In the genomic region with DNA sequence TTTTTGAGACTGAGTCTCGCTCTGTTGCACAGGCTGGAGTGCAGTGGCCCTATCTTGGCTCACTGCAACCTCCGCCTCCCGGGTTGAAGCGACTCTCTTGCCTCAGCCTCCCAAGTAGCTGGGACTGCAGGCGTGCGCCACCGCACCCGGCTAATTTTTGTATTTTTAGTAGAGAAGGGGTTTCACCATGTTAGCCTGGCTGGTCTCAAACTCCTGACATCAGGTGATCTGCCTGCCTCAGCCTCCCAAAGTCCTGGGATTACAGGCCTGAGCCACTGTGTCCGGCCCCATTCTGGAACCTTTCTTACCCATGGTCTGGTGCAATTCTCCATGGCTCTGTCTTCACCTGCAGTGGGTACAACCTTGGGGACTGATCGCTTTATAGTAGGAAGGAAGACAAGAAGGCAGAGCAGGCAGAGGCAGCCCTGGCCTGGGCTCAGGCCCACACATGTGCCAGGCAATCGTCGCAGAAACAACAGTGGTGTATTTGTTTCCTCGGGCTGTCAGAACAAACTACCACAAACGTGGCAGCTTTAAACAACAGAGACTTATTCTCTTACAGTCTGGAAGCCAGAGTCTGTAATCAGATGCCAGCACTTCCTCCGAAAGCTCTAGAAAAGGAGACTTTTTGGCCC, we compare ENCODE assay signal across 31 cellular contexts. TPM values are rescaled to one million over a fixed set of nuclear protein-coding genes. Genes with fewer than 3 reads are reported as not detected.
DNase-seq lines count a peak whose midpoint lies in the region; FAIRE-seq and TF ChIP-seq lines count a peak whose summit lies in the region.
"Had no signal": no experiment of that assay in that cellular context is flagged by ENCODE, and none has a peak within 500 bp of the region (broad histone marks: within the 10 kb centered on the region; RNA-seq: fewer than 3 reads in every experiment).

No MANE protein-coding gene starts in this region.

- no peak for FAIRE-seq in kidney (lab: Jason Lieb, UNC)
- FAIRE-seq: endometrium had no signal

- no peak overlapping the region for H3K4me3 ChIP-seq in BLaER1 treated with 17β-estradiol and CSF1 and Interleukin-3, amounts not matched to agents 10 nM and 100 nM
- no peak overlapping the region for H3K4me3 ChIP-seq in kidney (ENCODE audit: low read length in 2 of 2)
- H3K4me3 ChIP-seq in vagina = no peak overlapping the region
- H3K4me3 ChIP-seq: adrenal gland, coronary artery, heart left ventricle, upper lobe of right lung had no signal

- H3K27me3 ChIP-seq in BLaER1 treated with 17β-estradiol and CSF1 and Interleukin-3, amounts not matched to agents 10 nM and 100 nM = peaks cover 0 to 3% (median 0%) of the 10 kb centered on the region in 11 experiments; a peak in 1 of 22 replicates
- H3K27me3 ChIP-seq in vagina = no peaks in the 10 kb centered on the region
- H3K27me3 ChIP-seq: adrenal gland, heart left ventricle, upper lobe of right lung had no signal

- H3K4me3 Mint-ChIP-seq in activated naive CD4-positive, alpha-beta T cell treated with anti-CD3 and anti-CD28 coated beads for 36 hours = no peak overlapping the region
- H3K4me3 Mint-ChIP-seq: activated CD4-positive, alpha-beta T cell treated with anti-CD3 and anti-CD28 coated beads, Interleukin-2, amount 10 ng/mL, durations not matched to agents 24 days and 14 days; CD4-positive, alpha-beta memory T cell; T-helper 2 cell treated with Interferon-gamma antibody and Interleukin-4, amounts not matched to agents 5 μg/mL and 100 μg/mL, for 36 hours had no signal

- H3K36me3 ChIP-seq in BLaER1 treated with 17β-estradiol and CSF1 and Interleukin-3, amounts not matched to agents 10 nM and 100 nM = no peaks in the 10 kb centered on the region
- H3K36me3 ChIP-seq in kidney (ENCODE audit: control insufficient read depth in 1 of 2, insufficient read depth in 2 of 2, low read length in 2 of 2) = no peaks in the 10 kb centered on the region
- no peaks in the 10 kb centered on the region for H3K36me3 ChIP-seq in vagina
- H3K36me3 ChIP-seq: adrenal gland, heart left ventricle, neutrophil, upper lobe of right lung had no signal

- peak; percentile 58 for DNase-seq in SK-MEL-5 (ENCODE audit: low read depth, low spot score)
- DNase-seq in kidney = peak; percentile 47
- peak; percentile 28 for DNase-seq in posterior vena cava (ENCODE audit: low spot score)
- no peak for DNase-seq in vagina (ENCODE audit: extremely low spot score in 2 of 2)
- no peak for DNase-seq in SIG-M5 (lab: John Stamatoyannopoulos, UW)
- no peak for DNase-seq in activated naive CD4-positive, alpha-beta T cell treated with anti-CD3 and anti-CD28 coated beads for 36 hours
- DNase-seq: activated CD4-positive, alpha-beta T cell treated with anti-CD3 and anti-CD28 coated beads, Interleukin-2, amount 10 ng/mL, durations not matched to agents 24 days and 14 days; adrenal gland; CD4-positive, alpha-beta memory T cell; DMS53; GF-D8; KG1; left ventricle myocardium superior; MV-4-11; NCI-H2171 treated with DMSO at 0.1 percent for 48 hours; NCI-H526 treated with DMSO at 0.1 percent for 48 hours; SK-N-SH; stimulated activated CD4-positive, alpha-beta T cell treated with anti-CD3 and anti-CD28 coated beads, Interleukin-12 subunit alpha, Interleukin-12 subunit beta, amount 100 ng/mL, for 4 hours; stimulated activated CD4-positive, alpha-beta T cell treated with anti-CD3 and anti-CD28 coated beads, Interleukin-4, amount 100 ng/mL, for 4 hours; upper lobe of right lung had no signal

- H3K4me2 ChIP-seq in BLaER1 treated with 17β-estradiol and CSF1 and Interleukin-3, amounts not matched to agents 10 nM and 100 nM = peak overlapping the region; percentile 31 to 87 (median 79); a peak in 21 of 22 replicates
- H3K4me2 ChIP-seq: SK-N-SH had no signal

- H3K9me3 Mint-ChIP-seq in activated naive CD4-positive, alpha-beta T cell treated with anti-CD3 and anti-CD28 coated beads for 36 hours = no peaks in the 10 kb centered on the region
- H3K9me3 Mint-ChIP-seq: activated CD4-positive, alpha-beta T cell treated with anti-CD3 and anti-CD28 coated beads, Interleukin-2, amount 10 ng/mL, durations not matched to agents 24 days and 14 days; activated T-helper 2 cell treated with anti-CD3 and anti-CD28 coated beads, Interferon-gamma antibody, Interleukin-2, Interleukin-4, amounts not matched to agents 10 μg/mL and 5 μg/mL and 100 μg/mL, durations not matched to agents 14 hours and 24 hours and 36 hours; CD4-positive, alpha-beta memory T cell; T-helper 2 cell treated with Interferon-gamma antibody and Interleukin-4, amounts not matched to agents 5 μg/mL and 100 μg/mL, for 36 hours had no signal

- intact Hi-C loops in kidney (cut with DNase I) (no loop called here), posterior vena cava (cut with DNase I) (no loop called here), vagina (cut with DNase I) (no loop called here)
- intact Hi-C loops in activated naive CD4-positive, alpha-beta T cell treated with anti-CD3 and anti-CD28 coated beads for 36 hours (cut with micrococcal nuclease) = no loop called here

- H3K4me1 Mint-ChIP-seq in activated naive CD4-positive, alpha-beta T cell treated with anti-CD3 and anti-CD28 coated beads for 36 hours (ENCODE audit: low read depth) = peaks cover 12% of the 10 kb centered on the region

- CTCF ChIA-PET in activated naive CD4-positive, alpha-beta T cell treated with anti-CD3 and anti-CD28 coated beads for 36 hours (lab: Charles Lee) = no interaction called here

- H3K9me3 ChIP-seq in BLaER1 treated with 17β-estradiol and CSF1 and Interleukin-3, amounts not matched to agents 10 nM and 100 nM (replicated peaks in 1 of 11) = no peaks in the 10 kb centered on the region
- H3K9me3 ChIP-seq in kidney (ENCODE audit: control insufficient read depth in 1 of 2, low read length in 2 of 2) = no peaks in the 10 kb centered on the region
- H3K9me3 ChIP-seq in vagina = no peaks in the 10 kb centered on the region
- H3K9me3 ChIP-seq: adrenal gland, heart left ventricle, neutrophil, SK-N-SH, upper lobe of right lung had no signal

- TF ChIP-seq CTCF in kidney (IDR thresholded peaks at IDR 0.05; ENCODE audit: borderline replicate concordance, extremely low read depth, insufficient read depth) = no peak
- TF ChIP-seq CTCF in vagina (IDR thresholded peaks at IDR 0.05) = no peak

- peak overlapping the region in 6 of 11 experiments; percentile 39 to 79 (median 72); a peak in 11 of 22 replicates for H3K27ac ChIP-seq in BLaER1 treated with 17β-estradiol and CSF1 and Interleukin-3, amounts not matched to agents 10 nM and 100 nM
- H3K27ac ChIP-seq in kidney (ENCODE audit: low read depth in 2 of 2, low read length in 2 of 2) (no peak overlapping the region), vagina (no peak overlapping the region)
- H3K27ac ChIP-seq: adrenal gland, coronary artery, heart left ventricle, neutrophil, upper lobe of right lung, VCaP had no signal

- H3K27me3 Mint-ChIP-seq in activated naive CD4-positive, alpha-beta T cell treated with anti-CD3 and anti-CD28 coated beads for 36 hours (ENCODE audit: low read depth) = no peaks in the 10 kb centered on the region
- H3K27me3 Mint-ChIP-seq: CD4-positive, alpha-beta memory T cell had no signal

- TF ChIP-seq POLR2A in vagina (IDR thresholded peaks at IDR 0.05) = no peak

- peaks cover 62 to 97% (median 87%) of the 10 kb centered on the region in 10 experiments for H3K4me1 ChIP-seq in BLaER1 treated with 17β-estradiol and CSF1 and Interleukin-3, amounts not matched to agents 10 nM and 100 nM
- H3K4me1 ChIP-seq in kidney (ENCODE audit: control insufficient read depth in 1 of 2, insufficient read depth in 1 of 2, low read depth in 1 of 2, low read length in 2 of 2) (no peaks in the 10 kb centered on the region), vagina (no peaks in the 10 kb centered on the region)
- H3K4me1 ChIP-seq: adrenal gland, upper lobe of right lung had no signal

- no peaks in the 10 kb centered on the region for H4K20me1 ChIP-seq in BLaER1 treated with 17β-estradiol and CSF1 and Interleukin-3, amounts not matched to agents 10 nM and 100 nM

- no peaks in the 10 kb centered on the region for H3K36me3 Mint-ChIP-seq in activated naive CD4-positive, alpha-beta T cell treated with anti-CD3 and anti-CD28 coated beads for 36 hours (ENCODE audit: low read depth)
- H3K36me3 Mint-ChIP-seq: CD4-positive, alpha-beta memory T cell had no signal

- in situ Hi-C loops in SK-MEL-5 (cut with HindIII; ENCODE audit: low pct_unique_long_range_greater_than_20kb, low sequenced_read_pairs) = no loop called here

- peak overlapping the region in 4 of 11 experiments; percentile 40 to 67 (median 54); a peak in 6 of 22 replicates for H3K9ac ChIP-seq in BLaER1 treated with 17β-estradiol and CSF1 and Interleukin-3, amounts not matched to agents 10 nM and 100 nM
- no peak overlapping the region for H3K9ac ChIP-seq in kidney (ENCODE audit: low read length in 2 of 2)
- H3K9ac ChIP-seq: SK-N-SH had no signal

- no peak overlapping the region for H3K27ac Mint-ChIP-seq in activated naive CD4-positive, alpha-beta T cell treated with anti-CD3 and anti-CD28 coated beads for 36 hours
- H3K27ac Mint-ChIP-seq: activated CD4-positive, alpha-beta T cell treated with anti-CD3 and anti-CD28 coated beads, Interleukin-2, amount 10 ng/mL, durations not matched to agents 24 days and 14 days had no signal

RNA-seq across cellular contexts. Expression of a gene that starts 4.0 kb away (rescaled TPM):
- total RNA-seq in SK-MEL-5 (2014; rRNA removed; shearing (Covaris generic)) = not detected in 2 replicates
- polyA plus RNA-seq in SK-MEL-5 (2015; cell fraction: cytosol; rRNA removed) = not detected in 2 replicates
- polyA plus RNA-seq in SK-MEL-5 (2015; cell fraction: nucleus; rRNA removed) = not detected in 2 replicates
- total RNA-seq in kidney (0.16 TPM), posterior vena cava (under 1 TPM in 1 of 2 donors, not detected in 1; 0.14 TPM), vagina (0.25 TPM)
- not detected for polyA plus RNA-seq in kidney (ENCODE audit: insufficient read depth, low read depth, low replicate concordance)
- under 1 TPM; 0.14 to 0.17 TPM for total RNA-seq in activated naive CD4-positive, alpha-beta T cell treated with anti-CD3 and anti-CD28 coated beads for 36 hours
- total RNA-seq: HT1080, renal cortical epithelial cell, RPMI7951 had no signal

RNA-seq across cellular contexts. Expression of a gene that starts 7.6 kb away (rescaled TPM):
- not detected in 2 replicates for total RNA-seq in SK-MEL-5 (2014; rRNA removed; shearing (Covaris generic))
- polyA plus RNA-seq in SK-MEL-5 (2015; cell fraction: cytosol; rRNA removed) = not detected in 2 replicates
- not detected in 2 replicates for polyA plus RNA-seq in SK-MEL-5 (2015; cell fraction: nucleus; rRNA removed)
- total RNA-seq in kidney (not detected), posterior vena cava (not detected), vagina (not detected)
- not detected for polyA plus RNA-seq in kidney (ENCODE audit: insufficient read depth, low read depth, low replicate concordance)
- not detected for total RNA-seq in activated naive CD4-positive, alpha-beta T cell treated with anti-CD3 and anti-CD28 coated beads for 36 hours
- total RNA-seq: activated CD4-positive, alpha-beta T cell treated with anti-CD3 and anti-CD28 coated beads, Interleukin-2, amount 10 ng/mL, durations not matched to agents 24 days and 14 days; activated T-helper 2 cell treated with anti-CD3 and anti-CD28 coated beads, Interferon-gamma antibody, Interleukin-2, Interleukin-4, amounts not matched to agents 10 μg/mL and 5 μg/mL and 100 μg/mL, durations not matched to agents 14 hours and 24 hours and 36 hours; left ventricle myocardium superior; renal cortical epithelial cell; upper lobe of right lung had no signal
- polyA plus RNA-seq: SK-N-SH had no signal

RNA-seq across cellular contexts. Expression of a gene that starts 17.8 kb away (rescaled TPM):
- total RNA-seq in SK-MEL-5 (2014; rRNA removed; shearing (Covaris generic)) = 9.2 and 9.6 TPM in 2 replicates
- polyA plus RNA-seq in SK-MEL-5 (2015; cell fraction: cytosol; rRNA removed) = 67.5 and 68.7 TPM in 2 replicates
- polyA plus RNA-seq in SK-MEL-5 (2015; cell fraction: nucleus; rRNA removed) = 26.7 and 45.9 TPM in 2 replicates
- 18.9 TPM for total RNA-seq in kidney
- polyA plus RNA-seq in kidney (ENCODE audit: insufficient read depth, low read depth, low replicate concordance) = 15.9 TPM
- 10 to 100 TPM; 14.9 to 21.9 TPM for total RNA-seq in posterior vena cava
- total RNA-seq in vagina = 26.3 TPM
- 10 to 100 TPM; 38.8 to 41.2 TPM for total RNA-seq in activated naive CD4-positive, alpha-beta T cell treated with anti-CD3 and anti-CD28 coated beads for 36 hours

RNA-seq across cellular contexts. Expression of a gene that starts 46.7 kb away (rescaled TPM):
- total RNA-seq in SK-MEL-5 (2014; rRNA removed; shearing (Covaris generic)) = 42.3 and 52.7 TPM in 2 replicates
- polyA plus RNA-seq in SK-MEL-5 (2015; cell fraction: cytosol; rRNA removed) = 124 and 152 TPM in 2 replicates
- 31.8 and 40.3 TPM in 2 replicates for polyA plus RNA-seq in SK-MEL-5 (2015; cell fraction: nucleus; rRNA removed)
- total RNA-seq in kidney (72.1 TPM), posterior vena cava (10 to 100 TPM; 47.6 to 50.9 TPM), vagina (54.0 TPM)
- polyA plus RNA-seq in kidney (ENCODE audit: insufficient read depth, low read depth, low replicate concordance) = 70.7 TPM
- 100 to 1,000 TPM; 108 to 119 TPM for total RNA-seq in activated naive CD4-positive, alpha-beta T cell treated with anti-CD3 and anti-CD28 coated beads for 36 hours

RNA-seq across cellular contexts. Expression of a gene that starts 54.2 kb away (rescaled TPM):
- 43.5 and 52.9 TPM in 2 replicates for total RNA-seq in SK-MEL-5 (2014; rRNA removed; shearing (Covaris generic))
- polyA plus RNA-seq in SK-MEL-5 (2015; cell fraction: cytosol; rRNA removed) = 128 and 137 TPM in 2 replicates
- polyA plus RNA-seq in SK-MEL-5 (2015; cell fraction: nucleus; rRNA removed) = 13.5 and 26.3 TPM in 2 replicates
- total RNA-seq in kidney = 130 TPM
- 139 TPM for polyA plus RNA-seq in kidney (ENCODE audit: insufficient read depth, low read depth, low replicate concordance)
- total RNA-seq in posterior vena cava = 100 to 1,000 TPM; 118 to 125 TPM
- total RNA-seq in vagina = 127 TPM
- total RNA-seq in activated naive CD4-positive, alpha-beta T cell treated with anti-CD3 and anti-CD28 coated beads for 36 hours = 100 to 1,000 TPM in 1 of 2 experiments, 10 to 100 TPM in 1; 94.0 to 103 TPM

Comparison
In these comparisons a context has a peak if more than half of its experiments do, and no peak if none do; other contexts are left out.
1. H3K27ac ChIP-seq: peak in BLaER1 treated with 17β-estradiol and CSF1 and Interleukin-3, amounts not matched to agents 10 nM and 100 nM (6 of 11); none in kidney (0 of 2) and vagina (single experiment).
2. DNase-seq: peak in SK-MEL-5 (single experiment), kidney (single experiment) and posterior vena cava (single experiment); none in vagina (0 of 2), SIG-M5 (single experiment) and activated naive CD4-positive, alpha-beta T cell treated with anti-CD3 and anti-CD28 coated beads for 36 hours (single experiment).